ENCODE assay signal across 13 cellular contexts in genomic region chr1:150154143-150154542, GRCh38. TPM values are rescaled to one million over a fixed set of nuclear protein-coding genes. Genes with fewer than 3 reads are reported as not detected.
DNase-seq lines count a peak whose midpoint lies in the region; ATAC-seq and TF ChIP-seq lines count a peak whose summit lies in the region.
"Had no signal": no experiment of that assay in that cellular context is flagged by ENCODE, and none has a peak within 500 bp of the region (broad histone marks: within the 10 kb centered on the region; RNA-seq: fewer than 3 reads in every experiment).

No MANE protein-coding gene starts in this region.

- no peak for ATAC-seq in activated T-helper 17 cell treated with anti-CD3 and anti-CD28 coated beads, Interleukin-2, amount 50 U/mL, for 72 hours (replicated peaks)
- ATAC-seq in GM21360 (IDR thresholded peaks at IDR 0.05; ENCODE audit: unreplicated experiment), result no peak
- ATAC-seq: A549, pancreas had no signal

- H3K9me3 ChIP-seq in right atrium auricular region (no peaks in the 10 kb centered on the region), stomach (no peaks in the 10 kb centered on the region)
- H3K9me3 ChIP-seq: A549, HAP-1, pancreas had no signal

- POLR2A ChIA-PET in activated CD4-positive, alpha-beta memory T cell treated with anti-CD3 and anti-CD28 coated beads for 36 hours (lab: Charles Lee), result no interaction called here
- POLR2A ChIA-PET in activated CD4-positive, alpha-beta memory T cell treated with anti-CD3 and anti-CD28 coated beads, Interleukin-2, amount 10 ng/mL, durations not matched to agents 7 days and 5 days (lab: Charles Lee), result interaction anchor here (1.2 to 6.9 kb wide), 2 partner anchors 10 to 44 kb away, joined by 3 to 63 read pairs; no protein-coding TSS in a partner anchor

- peak overlapping the region; percentile 50 for H3K27ac Mint-ChIP-seq in activated CD4-positive, alpha-beta memory T cell treated with anti-CD3 and anti-CD28 coated beads for 36 hours
- no peak overlapping the region for H3K27ac Mint-ChIP-seq in activated CD4-positive, alpha-beta memory T cell treated with anti-CD3 and anti-CD28 coated beads, Interleukin-2, amount 10 ng/mL, durations not matched to agents 7 days and 5 days
- peak overlapping the region; percentile 31 for H3K27ac Mint-ChIP-seq in activated T-helper 17 cell treated with anti-CD3 and anti-CD28 coated beads, Interleukin-2, amount 50 U/mL, for 72 hours
- no peak overlapping the region for H3K27ac Mint-ChIP-seq in mesothelial cell of epicardium

- H3K36me3 Mint-ChIP-seq in activated CD4-positive, alpha-beta memory T cell treated with anti-CD3 and anti-CD28 coated beads for 36 hours, result peaks cover 52% of the 10 kb centered on the region
- H3K36me3 Mint-ChIP-seq in activated CD4-positive, alpha-beta memory T cell treated with anti-CD3 and anti-CD28 coated beads, Interleukin-2, amount 10 ng/mL, durations not matched to agents 7 days and 5 days (ENCODE audit: low read depth), result peaks cover 82% of the 10 kb centered on the region
- peaks cover 84% of the 10 kb centered on the region for H3K36me3 Mint-ChIP-seq in activated T-helper 17 cell treated with anti-CD3 and anti-CD28 coated beads, Interleukin-2, amount 50 U/mL, for 72 hours (ENCODE audit: low read depth)
- peaks cover 46% of the 10 kb centered on the region for H3K36me3 Mint-ChIP-seq in mesothelial cell of epicardium

- no peak overlapping the region for H3K4me3 Mint-ChIP-seq in activated CD4-positive, alpha-beta memory T cell treated with anti-CD3 and anti-CD28 coated beads for 36 hours
- no peak overlapping the region for H3K4me3 Mint-ChIP-seq in activated CD4-positive, alpha-beta memory T cell treated with anti-CD3 and anti-CD28 coated beads, Interleukin-2, amount 10 ng/mL, durations not matched to agents 7 days and 5 days
- peak overlapping the region; percentile 99 for H3K4me3 Mint-ChIP-seq in activated T-helper 17 cell treated with anti-CD3 and anti-CD28 coated beads, Interleukin-2, amount 50 U/mL, for 72 hours
- H3K4me3 Mint-ChIP-seq in mesothelial cell of epicardium, result no peak overlapping the region

- H3K4me1 Mint-ChIP-seq in activated CD4-positive, alpha-beta memory T cell treated with anti-CD3 and anti-CD28 coated beads for 36 hours (ENCODE audit: low read depth), result peaks cover 50% of the 10 kb centered on the region
- H3K4me1 Mint-ChIP-seq in activated CD4-positive, alpha-beta memory T cell treated with anti-CD3 and anti-CD28 coated beads, Interleukin-2, amount 10 ng/mL, durations not matched to agents 7 days and 5 days, result peaks cover 71% of the 10 kb centered on the region
- H3K4me1 Mint-ChIP-seq in activated T-helper 17 cell treated with anti-CD3 and anti-CD28 coated beads, Interleukin-2, amount 50 U/mL, for 72 hours, result peaks cover 50% of the 10 kb centered on the region
- H3K4me1 Mint-ChIP-seq in mesothelial cell of epicardium, result peaks cover 35% of the 10 kb centered on the region

- peaks cover 67% of the 10 kb centered on the region for H3K36me3 ChIP-seq in right atrium auricular region
- peaks cover 27 to 56% (median 51%) of the 10 kb centered on the region in 4 donors for H3K36me3 ChIP-seq in stomach
- H3K36me3 ChIP-seq: pancreas had no signal

- TF ChIP-seq CTCF in right atrium auricular region (IDR thresholded peaks at IDR 0.05), result no peak
- no peak for TF ChIP-seq CTCF in stomach (IDR thresholded peaks at IDR 0.05)
- TF ChIP-seq CTCF in mesothelial cell of epicardium (IDR thresholded peaks at IDR 0.05; ENCODE audit: unreplicated experiment), result no peak

- intact Hi-C loops in activated CD4-positive, alpha-beta memory T cell treated with anti-CD3 and anti-CD28 coated beads for 36 hours (cut with micrococcal nuclease), result no loop called here
- intact Hi-C loops in stomach (cut with DNase I; ENCODE audit: low total_unique reads), result no loop called here

- no peaks in the 10 kb centered on the region for H3K9me3 Mint-ChIP-seq in activated CD4-positive, alpha-beta memory T cell treated with anti-CD3 and anti-CD28 coated beads for 36 hours
- H3K9me3 Mint-ChIP-seq in activated CD4-positive, alpha-beta memory T cell treated with anti-CD3 and anti-CD28 coated beads, Interleukin-2, amount 10 ng/mL, durations not matched to agents 7 days and 5 days, result no peaks in the 10 kb centered on the region
- no peaks in the 10 kb centered on the region for H3K9me3 Mint-ChIP-seq in activated T-helper 17 cell treated with anti-CD3 and anti-CD28 coated beads, Interleukin-2, amount 50 U/mL, for 72 hours
- H3K9me3 Mint-ChIP-seq in mesothelial cell of epicardium, result no peaks in the 10 kb centered on the region

- no peak for DNase-seq in activated CD4-positive, alpha-beta memory T cell treated with anti-CD3 and anti-CD28 coated beads for 36 hours
- DNase-seq in activated CD4-positive, alpha-beta memory T cell treated with anti-CD3 and anti-CD28 coated beads, Interleukin-2, amount 10 ng/mL, durations not matched to agents 7 days and 5 days, result no peak
- DNase-seq in right atrium auricular region (ENCODE audit: low spot score) (no peak), stomach (no peak), mesothelial cell of epicardium (ENCODE audit: low spot score in 2 of 2, unreplicated experiment in 2 of 2) (no peak), SW 1271 (lab: John Stamatoyannopoulos, UW) (no peak)
- DNase-seq: activated CD4-positive, CD25-positive, alpha-beta regulatory T cell treated with anti-CD3 and anti-CD28 coated beads, Interleukin-2, amount 50 U/mL, for 72 hours; KBM-7; pancreas had no signal

- H3K4me1 ChIP-seq in right atrium auricular region, result peaks cover 0 to 41% of the 10 kb centered on the region in 2 donors
- peaks cover 24 to 86% (median 51%) of the 10 kb centered on the region in 4 donors for H3K4me1 ChIP-seq in stomach
- H3K4me1 ChIP-seq: pancreas had no signal

- CTCF ChIA-PET in activated CD4-positive, alpha-beta memory T cell treated with anti-CD3 and anti-CD28 coated beads for 36 hours (lab: Charles Lee), result interaction anchor here (2.0 to 2.2 kb wide), 2 partner anchors 12 to 81 kb away, joined by 8 read pairs; no protein-coding TSS in a partner anchor
- CTCF ChIA-PET in activated CD4-positive, alpha-beta memory T cell treated with anti-CD3 and anti-CD28 coated beads, Interleukin-2, amount 10 ng/mL, durations not matched to agents 7 days and 5 days (lab: Charles Lee), result no interaction called here

- no peak for TF ChIP-seq POLR2A in stomach (IDR thresholded peaks at IDR 0.05)

- WGBS in stomach, 5 donors, result 32 to 60% (median 53%) methylated on average over 4 of the region's 4 CpGs

- no peak overlapping the region for H3K4me3 ChIP-seq in right atrium auricular region
- no peak overlapping the region for H3K4me3 ChIP-seq in stomach
- H3K4me3 ChIP-seq: A549, HAP-1, pancreas had no signal

- H3K27me3 ChIP-seq in right atrium auricular region (no peaks in the 10 kb centered on the region), stomach (peaks cover 0 to 5% (median 4%) of the 10 kb centered on the region in 3 donors)
- H3K27me3 ChIP-seq: pancreas had no signal

- no peak for TF ChIP-seq EP300 in stomach (IDR thresholded peaks at IDR 0.05)

- peak overlapping the region; percentile 93 to 94 for H3K27ac ChIP-seq in right atrium auricular region
- peak overlapping the region in 4 of 5 donors; percentile 93 to 98 (median 94) for H3K27ac ChIP-seq in stomach
- H3K27ac ChIP-seq: A549, pancreas had no signal

- H3K27me3 Mint-ChIP-seq in activated CD4-positive, alpha-beta memory T cell treated with anti-CD3 and anti-CD28 coated beads for 36 hours, result no peaks in the 10 kb centered on the region
- no peaks in the 10 kb centered on the region for H3K27me3 Mint-ChIP-seq in activated CD4-positive, alpha-beta memory T cell treated with anti-CD3 and anti-CD28 coated beads, Interleukin-2, amount 10 ng/mL, durations not matched to agents 7 days and 5 days
- no peaks in the 10 kb centered on the region for H3K27me3 Mint-ChIP-seq in activated T-helper 17 cell treated with anti-CD3 and anti-CD28 coated beads, Interleukin-2, amount 50 U/mL, for 72 hours
- H3K27me3 Mint-ChIP-seq in mesothelial cell of epicardium (ENCODE audit: low read depth), result no peaks in the 10 kb centered on the region

RNA-seq across cellular contexts. Expression of gene PLEKHO1, which starts 4.4 kb away (rescaled TPM):
- total RNA-seq in activated CD4-positive, alpha-beta memory T cell treated with anti-CD3 and anti-CD28 coated beads for 36 hours, result 10 to 100 TPM; 28.7 to 31.8 TPM
- 10 to 100 TPM; 89.8 to 92.9 TPM for total RNA-seq in activated CD4-positive, alpha-beta memory T cell treated with anti-CD3 and anti-CD28 coated beads, Interleukin-2, amount 10 ng/mL, durations not matched to agents 7 days and 5 days
- 10 to 100 TPM; 33.1 to 43.0 TPM for total RNA-seq in activated T-helper 17 cell treated with anti-CD3 and anti-CD28 coated beads, Interleukin-2, amount 50 U/mL, for 72 hours
- 10 to 100 TPM; 21.2 to 77.4 TPM for total RNA-seq in right atrium auricular region
- total RNA-seq in stomach, result 100 to 1,000 TPM in 3 of 5 donors, 10 to 100 TPM in 2; 34.6 to 254 (median 100) TPM
- polyA plus RNA-seq in stomach, result 10 to 100 TPM; 38.6 to 79.3 (median 40.9) TPM
- total RNA-seq in mesothelial cell of epicardium, result 80.1 to 84.5 TPM (median 81.8 TPM) in 3 replicates

Comparison
In these comparisons a context has a peak if more than half of its experiments do, and no peak if none do; other contexts are left out.
1. H3K27ac Mint-ChIP-seq: peak in activated CD4-positive, alpha-beta memory T cell treated with anti-CD3 and anti-CD28 coated beads for 36 hours (single experiment) and activated T-helper 17 cell treated with anti-CD3 and anti-CD28 coated beads, Interleukin-2, amount 50 U/mL, for 72 hours (single experiment); none in activated CD4-positive, alpha-beta memory T cell treated with anti-CD3 and anti-CD28 coated beads, Interleukin-2, amount 10 ng/mL, durations not matched to agents 7 days and 5 days (single experiment) and mesothelial cell of epicardium (single experiment).